10 cellular contexts compared by ENCODE assay signal in genomic region chr5:35963381-35963843, GRCh38.
A peak's percentile ranks its signal among the peaks of the same experiment; 100 is the strongest.
DNase-seq lines count a peak whose midpoint lies in the region; TF ChIP-seq lines count a peak whose summit lies in the region.
"Had no signal": no experiment of that assay in that cellular context is flagged by ENCODE, and none has a peak within 500 bp of the region (broad histone marks: within the 10 kb centered on the region; RNA-seq: fewer than 3 reads in every experiment).

No MANE protein-coding gene starts in this region.

- DNase-seq in NCI-H187 (lab: John Stamatoyannopoulos, UW) (peak; percentile 25 to 35), NCI-H187 treated with DMSO at 0.1 percent for 48 hours (lab: John Stamatoyannopoulos, UW) (no peak), amniotic epithelial cell (ENCODE audit: low read depth) (peak; percentile 3), nephron progenitor cell (peak; percentile 17), dedifferentiated amniotic fluid mesenchymal stem cell (ENCODE audit: extremely low spot score) (no peak), foreskin melanocyte (no peak)
- no peak for DNase-seq in activated CD8-positive, alpha-beta memory T cell treated with anti-CD3 and anti-CD28 coated beads, Interleukin-2, amount 50 U/mL, for 48 hours
- DNase-seq: ACHN, hypothalamus had no signal

- peaks cover 20% of the 10 kb centered on the region for H3K27me3 Mint-ChIP-seq in nephron progenitor cell (ENCODE audit: low read depth, poor library complexity)

- H3K36me3 Mint-ChIP-seq in nephron progenitor cell (ENCODE audit: low read depth), result no peaks in the 10 kb centered on the region

- H3K27ac Mint-ChIP-seq in nephron progenitor cell, result no peak overlapping the region

- peaks cover 41% of the 10 kb centered on the region for H3K9me3 Mint-ChIP-seq in nephron progenitor cell

- H3K4me3 Mint-ChIP-seq in nephron progenitor cell, result no peak overlapping the region

- H3K4me1 Mint-ChIP-seq in nephron progenitor cell, result no peaks in the 10 kb centered on the region

- TF ChIP-seq CTCF in LNCAP (IDR thresholded peaks at IDR 0.05), result peak; percentile 85
- peak; percentile 34 for TF ChIP-seq CTCF in nephron progenitor cell (IDR thresholded peaks at IDR 0.05)

Comparison
In these comparisons a context has a peak if more than half of its experiments do, and no peak if none do; other contexts are left out.
1. DNase-seq: peak in NCI-H187 (2 of 2), amniotic epithelial cell (single experiment) and nephron progenitor cell (single experiment); none in NCI-H187 treated with DMSO at 0.1 percent for 48 hours (single experiment), dedifferentiated amniotic fluid mesenchymal stem cell (single experiment), activated CD8-positive, alpha-beta memory T cell treated with anti-CD3 and anti-CD28 coated beads, Interleukin-2, amount 50 U/mL, for 48 hours (single experiment) and foreskin melanocyte (single experiment).